14 cellular contexts compared by ENCODE assay signal in the genomic region with DNA sequence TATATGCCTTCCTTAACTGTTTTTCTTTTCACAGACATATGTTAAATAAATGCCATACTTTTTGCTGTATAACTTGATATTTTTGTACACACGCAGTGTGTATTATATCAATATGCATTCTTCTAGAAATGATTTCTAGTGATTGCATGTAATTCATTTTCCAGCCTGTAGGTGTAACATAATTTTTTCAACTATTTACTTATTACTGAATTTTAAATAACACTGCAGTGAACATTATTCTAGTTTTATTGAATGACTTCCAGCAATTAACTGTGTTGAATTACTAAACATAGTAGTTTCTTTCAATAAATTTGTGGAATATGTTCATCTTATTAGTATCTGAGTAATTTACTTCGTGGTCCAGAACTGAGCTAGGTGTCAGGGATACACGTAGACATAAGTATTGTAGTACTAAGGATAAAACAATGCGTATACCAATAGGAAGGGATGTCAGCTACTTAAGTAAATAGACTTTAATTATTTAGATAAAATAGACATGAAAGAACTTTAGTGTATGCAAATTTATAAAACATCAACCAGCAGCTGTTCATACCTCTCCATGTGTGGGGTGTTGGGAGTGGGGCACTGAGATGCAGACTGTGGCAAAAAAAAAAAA. TPM values are rescaled to one million over a fixed set of nuclear protein-coding genes. Genes with fewer than 3 reads are reported as not detected.
DNase-seq lines count a peak whose midpoint lies in the region; ATAC-seq, FAIRE-seq and TF ChIP-seq lines count a peak whose summit lies in the region.
"Had no signal": no experiment of that assay in that cellular context is flagged by ENCODE, and none has a peak within 500 bp of the region (broad histone marks: within the 10 kb centered on the region; RNA-seq: fewer than 3 reads in every experiment).

No MANE protein-coding gene starts in this region.

- 85% methylated on average over 4 of the region's 4 CpGs for WGBS in HepG2 (ENCODE audit: low lambda C conversion rate)

- H3K4me1 Mint-ChIP-seq in CD8-positive, alpha-beta memory T cell: peaks cover 0 to 4% (median 0%) of the 10 kb centered on the region in 3 donors
- H3K4me1 Mint-ChIP-seq: CD4-positive, CD25-positive, alpha-beta regulatory T cell had no signal

- no peak overlapping the region for H3K4me2 ChIP-seq in HepG2 (ENCODE audit: low read depth, low read length)

- H2AFZ ChIP-seq in HepG2 (ENCODE audit: low read length): no peak overlapping the region

- peak; percentile 22 for TF ChIP-seq CTCF in GM06990 (IDR thresholded peaks at IDR 0.05; ENCODE audit: insufficient read depth, low read length, poor library complexity, severe bottlenecking)
- TF ChIP-seq CTCF in RWPE2 (IDR thresholded peaks at IDR 0.05; ENCODE audit: poor library complexity, severe bottlenecking): peak; percentile 32
- TF ChIP-seq CTCF in HepG2 (CRISPR knock-in tag; IDR thresholded peaks at IDR 0.05): no peak

- CTCF ChIA-PET in HepG2 (lab: Yijun Ruan, JAX; ENCODE audit: low intra/inter-chr PET ratio, low total read pairs): interaction anchor here (1.2 kb wide), 1 partner anchor 95 kb away, joined by 3 read pairs; no protein-coding TSS in a partner anchor
- CTCF ChIA-PET in CD8-positive, alpha-beta memory T cell (lab: Charles Lee): no interaction called here

- TF ChIP-seq EP300 in HepG2 (IDR thresholded peaks at IDR 0.05; ENCODE audit: low read depth in 2 of 2, low read length in 2 of 2) (no peak), HepG2 (CRISPR knock-in tag; IDR thresholded peaks at IDR 0.05; ENCODE audit: borderline replicate concordance) (no peak)

- no peak overlapping the region for H3K4me3 Mint-ChIP-seq in CD8-positive, alpha-beta memory T cell
- H3K4me3 Mint-ChIP-seq: activated T-cell treated with anti-CD3 and anti-CD28 coated beads, Interleukin-2, amount 50 U/mL, for 24 hours; CD4-positive, CD25-positive, alpha-beta regulatory T cell had no signal

- ATAC-seq in RWPE2 (ENCODE audit: low read depth): no peak
- no peak for ATAC-seq in HepG2
- ATAC-seq in HG02885 (IDR thresholded peaks at IDR 0.05; ENCODE audit: poor library complexity, unreplicated experiment): no peak

- H4K20me1 ChIP-seq in HepG2 (ENCODE audit: insufficient read depth, low read length): no peaks in the 10 kb centered on the region

- no peak for TF ChIP-seq RAD21 in HepG2 (CRISPR knock-in tag; IDR thresholded peaks at IDR 0.05)

- no peaks in the 10 kb centered on the region for H3K9me3 ChIP-seq in RWPE2 (ENCODE audit: severe bottlenecking)
- H3K9me3 ChIP-seq in HepG2 (ENCODE audit: low read length): no peaks in the 10 kb centered on the region
- H3K9me3 ChIP-seq in CD8-positive, alpha-beta memory T cell (ENCODE audit: low read length): no peaks in the 10 kb centered on the region
- H3K9me3 ChIP-seq: left lung had no signal

- no TSS peak for BruUV-seq in HepG2 (replicated peaks; lab: Mats Ljungman, UMichigan)

- no peaks in the 10 kb centered on the region for H3K36me3 ChIP-seq in GM06990 (ENCODE audit: control insufficient read depth, insufficient read depth, low read length)
- H3K36me3 ChIP-seq in RWPE2 (ENCODE audit: low read depth): peaks cover 23% of the 10 kb centered on the region
- H3K36me3 ChIP-seq in HepG2 (replicated peaks in 1 of 2; ENCODE audit: control insufficient read depth in 1 of 2, insufficient read depth in 2 of 2, low read length in 2 of 2): no peaks in the 10 kb centered on the region
- H3K36me3 ChIP-seq in CD8-positive, alpha-beta memory T cell (ENCODE audit: insufficient read depth, low read length): no peaks in the 10 kb centered on the region

- H3K27me3 ChIP-seq in GM06990 (replicated peaks; ENCODE audit: control insufficient read depth, insufficient read depth, low read length) (no peaks in the 10 kb centered on the region), RWPE2 (ENCODE audit: insufficient read depth, poor library complexity, severe bottlenecking) (no peaks in the 10 kb centered on the region), HepG2 (ENCODE audit: control insufficient read depth in 1 of 2, insufficient read depth in 2 of 2, low read length in 2 of 2) (no peaks in the 10 kb centered on the region)
- H3K27me3 ChIP-seq in CD8-positive, alpha-beta memory T cell (ENCODE audit: insufficient read depth, low read length, poor library complexity, severe bottlenecking): no peaks in the 10 kb centered on the region
- H3K27me3 ChIP-seq: left lung had no signal

- peak; percentile 14 for FAIRE-seq in A204.1 (lab: Jason Lieb, UNC)
- FAIRE-seq in HepG2 (lab: Jason Lieb, UNC): peak; percentile 12

- DNase-seq in GM06990 (ENCODE audit: extremely low read depth, insufficient read length) (no peak), RWPE2 (ENCODE audit: low spot score) (no peak), HepG2 (ENCODE audit: low spot score) (no peak), SKM-1 treated with dmso at 0.1 percent for 144 hours (lab: John Stamatoyannopoulos, UW; ENCODE audit: unreplicated experiment) (no peak)
- DNase-seq in central memory CD4-positive, alpha-beta T cell: no peak
- DNase-seq in CD8-positive, alpha-beta memory T cell: no peak
- DNase-seq: activated T-cell treated with anti-CD3 and anti-CD28 coated beads, Interleukin-2, amount 50 U/mL, for 24 hours; CD4-positive, CD25-positive, alpha-beta regulatory T cell; effector CD8-positive, alpha-beta T cell; left lung; NCI-H1092 treated with DMSO at 0.1 percent for 48 hours; SHP77 had no signal

- H3K79me2 ChIP-seq in HepG2 (ENCODE audit: insufficient read depth, low read length): no peaks in the 10 kb centered on the region

- in situ Hi-C loops in HepG2 (cut with HindIII; ENCODE audit: extremely low pct_ligation_motif_present, low pct_unique_long_range_greater_than_20kb): no loop called here

- H3K27me3 Mint-ChIP-seq in CD8-positive, alpha-beta memory T cell: peaks cover 3 to 9% of the 10 kb centered on the region in 2 donors

- H3K9ac ChIP-seq in HepG2 (ENCODE audit: insufficient read depth, low read depth, low read length): no peak overlapping the region

- H3K4me3 ChIP-seq in GM06990 (replicated peaks; ENCODE audit: low read depth, low read length) (no peak overlapping the region), RWPE2 (ENCODE audit: severe bottlenecking) (no peak overlapping the region), HepG2 (replicated peaks in 1 of 3; ENCODE audit: insufficient read depth in 1 of 3, low read depth in 2 of 3, low read length in 3 of 3) (no peak overlapping the region)
- H3K4me3 ChIP-seq in CD8-positive, alpha-beta memory T cell (ENCODE audit: low read length): no peak overlapping the region
- H3K4me3 ChIP-seq: left lung had no signal

- no peaks in the 10 kb centered on the region for H3K36me3 Mint-ChIP-seq in CD8-positive, alpha-beta memory T cell
- H3K36me3 Mint-ChIP-seq: CD4-positive, CD25-positive, alpha-beta regulatory T cell had no signal

- H3K27ac ChIP-seq in RWPE2 (ENCODE audit: poor library complexity, severe bottlenecking) (no peak overlapping the region), HepG2 (ENCODE audit: extremely low read length, insufficient read depth, low read length) (no peak overlapping the region)
- H3K27ac ChIP-seq in CD8-positive, alpha-beta memory T cell (ENCODE audit: low read depth, low read length): no peak overlapping the region
- H3K27ac ChIP-seq: left lung had no signal

- H3K9me3 Mint-ChIP-seq in CD8-positive, alpha-beta memory T cell: peaks cover 0 to 2% (median 0%) of the 10 kb centered on the region in 5 donors
- H3K9me3 Mint-ChIP-seq: activated T-cell treated with anti-CD3 and anti-CD28 coated beads, Interleukin-2, amount 50 U/mL, for 24 hours had no signal

- POLR2A ChIA-PET in HepG2 (lab: Yijun Ruan, JAX): no interaction called here
- POLR2A ChIA-PET in CD8-positive, alpha-beta memory T cell (lab: Charles Lee): no interaction called here

- intact Hi-C loops in HepG2 (cut with micrococcal nuclease; ENCODE audit: unreplicated experiment): loop anchor here (5.0 kb wide), 1 partner anchor 121 kb away; no protein-coding TSS in a partner anchor

- no peak for TF ChIP-seq POLR2A in HepG2 (IDR thresholded peaks at IDR 0.05; ENCODE audit: insufficient read depth in 1 of 2, low read depth in 2 of 2, low read length in 2 of 2)

- H3K27ac Mint-ChIP-seq in CD8-positive, alpha-beta memory T cell: no peak overlapping the region
- H3K27ac Mint-ChIP-seq: activated T-cell treated with anti-CD3 and anti-CD28 coated beads, Interleukin-2, amount 50 U/mL, for 24 hours; CD4-positive, CD25-positive, alpha-beta regulatory T cell had no signal

- H3K4me1 ChIP-seq in RWPE2 (ENCODE audit: insufficient read depth, poor library complexity, severe bottlenecking): peaks cover 69% of the 10 kb centered on the region
- peaks cover 74% of the 10 kb centered on the region for H3K4me1 ChIP-seq in HepG2 (ENCODE audit: insufficient read depth, low read length)
- no peaks in the 10 kb centered on the region for H3K4me1 ChIP-seq in CD8-positive, alpha-beta memory T cell (ENCODE audit: insufficient read depth, low read length)

TF ChIP-seq in HepG2, 621 proteins besides CTCF, POLR2A, EP300 and RAD21 (continues in another document):
- TF ChIP-seq HHEX (CRISPR knock-in tag; IDR thresholded peaks at IDR 0.05): no peak
- TF ChIP-seq ZBTB8A (CRISPR knock-in tag; IDR thresholded peaks at IDR 0.05; ENCODE audit: borderline replicate concordance, low read depth): no peak

RNA-seq across cellular contexts. Expression of gene TANC1, which starts 28.0 kb away (rescaled TPM):
- 2.3 and 2.8 TPM in 2 replicates for total RNA-seq in HepG2 (2016; rRNA removed; fragmentation: Illumina TruSeq; extraction: Trizol)
- 1.5 and 2.2 TPM in 2 replicates for total RNA-seq in HepG2 (2016; cell fraction: cytosol; rRNA removed; fragmentation: Illumina TruSeq; extraction: Trizol; ENCODE audit: low read depth)
- total RNA-seq in HepG2 (2016; cell fraction: insoluble cytoplasmic fraction; rRNA removed; fragmentation: Illumina TruSeq; extraction: Trizol): 2.5 TPM in 2 replicates
- 1.1 and 1.3 TPM in 2 replicates for total RNA-seq in HepG2 (2016; cell fraction: membrane; rRNA removed; fragmentation: Illumina TruSeq; extraction: Trizol)
- 7.3 and 8.6 TPM in 2 replicates for total RNA-seq in HepG2 (2016; cell fraction: nucleus; rRNA removed; fragmentation: Illumina TruSeq; extraction: Trizol)
- polyA plus RNA-seq in HepG2 (2011; rRNA removed): 4.2 and 5.6 TPM in 2 replicates
- polyA plus RNA-seq in HepG2 (2011; cell fraction: cytosol; rRNA removed): 1.6 and 2.3 TPM in 2 replicates
- 17.5 and 28.5 TPM in 2 replicates for polyA plus RNA-seq in HepG2 (2011; cell fraction: nucleus; rRNA removed)
- polyA plus RNA-seq in HepG2 (2012): 0.95 and 1.7 TPM in 2 replicates
- 0.06 and 0.11 TPM in 2 replicates for polyA plus RNA-seq in HepG2 (2016; cell fraction: cytosol; fragmentation: Illumina TruSeq; extraction: Trizol; ENCODE audit: low read depth)
- 3.1 and 3.3 TPM in 2 replicates for polyA plus RNA-seq in HepG2 (2016; cell fraction: insoluble cytoplasmic fraction; fragmentation: Illumina TruSeq; extraction: Trizol; ENCODE audit: low read depth)
- polyA plus RNA-seq in HepG2 (2016; cell fraction: membrane; fragmentation: Illumina TruSeq; extraction: Trizol; ENCODE audit: low read depth): 0.24 and 0.40 TPM in 2 replicates
- 14.6 and 15.1 TPM in 2 replicates for polyA plus RNA-seq in HepG2 (2016; cell fraction: nucleus; fragmentation: Illumina TruSeq; extraction: Trizol; ENCODE audit: insufficient read depth, low read depth)
- 10.9 and 62.1 TPM in 2 replicates for polyA minus RNA-seq in HepG2 (2011; rRNA and poly(A)+ RNA removed; ENCODE audit: low replicate concordance)
- 2.8 and 3.8 TPM in 2 replicates for polyA minus RNA-seq in HepG2 (2011; cell fraction: cytosol; rRNA and poly(A)+ RNA removed)
- polyA minus RNA-seq in HepG2 (2011; cell fraction: nucleus; rRNA and poly(A)+ RNA removed): 21.4 and 24.6 TPM in 2 replicates
- under 1 TPM; 0.11 to 0.13 TPM for total RNA-seq in CD8-positive, alpha-beta memory T cell
- polyA plus RNA-seq in CD8-positive, alpha-beta memory T cell: 0.64 TPM
